Comparison of ENCODE assay signal across 23 cellular contexts in the genomic region with DNA sequence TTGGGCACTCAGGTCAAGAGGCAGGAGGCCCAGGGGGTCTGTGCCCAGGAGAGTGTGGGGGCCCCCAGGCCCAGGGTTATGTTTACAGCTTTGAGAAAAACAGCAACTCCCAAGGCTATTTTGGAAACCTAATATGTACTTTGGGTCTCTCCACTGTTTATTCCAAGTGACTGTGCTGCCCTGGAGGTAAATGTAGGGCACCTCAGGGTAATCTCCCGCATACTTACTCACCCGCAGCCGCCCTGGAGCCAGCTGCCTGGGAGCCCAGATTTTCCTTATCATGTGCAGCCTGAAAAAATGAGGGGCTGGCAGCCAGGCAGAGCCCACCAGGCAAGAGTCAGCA. TPM values are rescaled to one million over a fixed set of nuclear protein-coding genes. Genes with fewer than 3 reads are reported as not detected.
DNase-seq lines count a peak whose midpoint lies in the region; ATAC-seq and TF ChIP-seq lines count a peak whose summit lies in the region.
"Had no signal": no experiment of that assay in that cellular context is flagged by ENCODE, and none has a peak within 500 bp of the region (broad histone marks: within the 10 kb centered on the region; RNA-seq: fewer than 3 reads in every experiment).

No MANE protein-coding gene starts in this region.

- H3K36me3 ChIP-seq in CD4-positive, CD25-positive, alpha-beta regulatory T cell (ENCODE audit: control insufficient read depth, insufficient read depth, low read length) = no peaks in the 10 kb centered on the region
- H3K36me3 ChIP-seq in CD4-positive, alpha-beta memory T cell (ENCODE audit: insufficient read depth, low read length) = no peaks in the 10 kb centered on the region
- H3K36me3 ChIP-seq in right lobe of liver (no peaks in the 10 kb centered on the region), mesenchymal stem cell (ENCODE audit: control insufficient read depth in 1 of 2, insufficient read depth in 2 of 2, low read depth in 1 of 2, low read length in 2 of 2) (peaks cover 0 to 2% of the 10 kb centered on the region in 2 experiments)
- H3K36me3 ChIP-seq: neutrophil, prostate gland, transverse colon had no signal

- H3K4me2 ChIP-seq in mesenchymal stem cell (ENCODE audit: low read length, poor library complexity, severe bottlenecking) = no peak overlapping the region

- H3K14ac ChIP-seq in mesenchymal stem cell (ENCODE audit: low read length in 2 of 2) = no peak overlapping the region

- no peaks in the 10 kb centered on the region for H3K27me3 ChIP-seq in CD4-positive, CD25-positive, alpha-beta regulatory T cell (ENCODE audit: control insufficient read depth, insufficient read depth, low read length)
- H3K27me3 ChIP-seq in CD4-positive, alpha-beta memory T cell (ENCODE audit: insufficient read depth, low read length) = no peaks in the 10 kb centered on the region
- no peaks in the 10 kb centered on the region for H3K27me3 ChIP-seq in right lobe of liver
- no peaks in the 10 kb centered on the region for H3K27me3 ChIP-seq in mesenchymal stem cell (ENCODE audit: control insufficient read depth in 1 of 2, insufficient read depth in 1 of 2, low read length in 2 of 2)
- H3K27me3 ChIP-seq: neutrophil, transverse colon had no signal

- H2BK12ac ChIP-seq in mesenchymal stem cell (ENCODE audit: low read length in 2 of 2) = peak overlapping the region in 1 of 2 experiments; percentile 21

- no peak overlapping the region for H2BK15ac ChIP-seq in mesenchymal stem cell (ENCODE audit: low read depth, poor library complexity, severe bottlenecking)

- H2BK5ac ChIP-seq in mesenchymal stem cell (ENCODE audit: low read depth, low read length, poor library complexity, severe bottlenecking) = no peak overlapping the region

- POLR2A ChIA-PET in CD4-positive, alpha-beta memory T cell (lab: Charles Lee; ENCODE audit: partially characterized antibody) = interaction anchor here (1.2 to 2.9 kb wide), 6 partner anchors 10 to 19 kb away, joined by 3 to 16 read pairs (median 8); partner anchors contain the start of gene IFFO2

- peaks cover 12 to 89% (median 68%) of the 10 kb centered on the region in 4 donors for H3K4me1 Mint-ChIP-seq in CD4-positive, CD25-positive, alpha-beta regulatory T cell
- H3K4me1 Mint-ChIP-seq in CD4-positive, alpha-beta memory T cell = peaks cover 56 to 95% (median 83%) of the 10 kb centered on the region in 4 donors

- H3K9ac ChIP-seq in mesenchymal stem cell (ENCODE audit: low read length) = no peak overlapping the region

- no peak overlapping the region for H3K4me3 ChIP-seq in CD4-positive, CD25-positive, alpha-beta regulatory T cell (ENCODE audit: low read depth, low read length)
- no peak overlapping the region for H3K4me3 ChIP-seq in CD4-positive, alpha-beta memory T cell (ENCODE audit: low read length in 2 of 2)
- H3K4me3 ChIP-seq in right lobe of liver = no peak overlapping the region
- H3K4me3 ChIP-seq in mesenchymal stem cell (ENCODE audit: insufficient read depth in 1 of 2, low read depth in 1 of 2, low read length in 2 of 2) = no peak overlapping the region
- H3K4me3 ChIP-seq: prostate gland, transverse colon had no signal

- H3K18ac ChIP-seq in mesenchymal stem cell (ENCODE audit: low read depth in 1 of 2, low read length in 2 of 2) = no peak overlapping the region

- WGBS in right lobe of liver (ENCODE audit: insufficient coverage, low coverage, low lambda C conversion rate, missing lambda C conversion rate) = no CpG with 5 or more reads among the region's 3 CpGs
- WGBS in mesenchymal stem cell = 85% methylated on average over 3 of the region's 3 CpGs

- H3K9me3 ChIP-seq in CD4-positive, CD25-positive, alpha-beta regulatory T cell (ENCODE audit: control insufficient read depth in 2 of 2, low read length in 2 of 2) = no peaks in the 10 kb centered on the region
- no peaks in the 10 kb centered on the region for H3K9me3 ChIP-seq in CD4-positive, alpha-beta memory T cell (ENCODE audit: control insufficient read depth in 1 of 2, low read length in 2 of 2)
- H3K9me3 ChIP-seq in right lobe of liver (no peaks in the 10 kb centered on the region), mesenchymal stem cell (ENCODE audit: control insufficient read depth, low read length) (no peaks in the 10 kb centered on the region)
- H3K9me3 ChIP-seq: neutrophil, prostate gland, transverse colon had no signal

- peaks cover 25% of the 10 kb centered on the region for H3K79me1 ChIP-seq in mesenchymal stem cell (replicated peaks; ENCODE audit: low read length, poor library complexity, severe bottlenecking)

- TF ChIP-seq CTCF in right lobe of liver (IDR thresholded peaks at IDR 0.05) = no peak
- TF ChIP-seq CTCF in omental fat pad (IDR thresholded peaks at IDR 0.05) = no peak

- no peaks in the 10 kb centered on the region for H3K27me3 Mint-ChIP-seq in CD4-positive, CD25-positive, alpha-beta regulatory T cell
- no peaks in the 10 kb centered on the region for H3K27me3 Mint-ChIP-seq in CD4-positive, alpha-beta memory T cell

- H3K4ac ChIP-seq in mesenchymal stem cell (ENCODE audit: low read depth in 1 of 2, low read length in 2 of 2) = no peak overlapping the region

- no peak overlapping the region for H3K23ac ChIP-seq in mesenchymal stem cell (ENCODE audit: low read length in 2 of 2)

- ATAC-seq in CD4-positive, CD25-positive, alpha-beta regulatory T cell (ENCODE audit: low read depth in 2 of 2) = no peak
- ATAC-seq in right lobe of liver = peak in 1 of 4 donors; percentile 9
- no peak for ATAC-seq in omental fat pad (ENCODE audit: low FRiP score)
- ATAC-seq: left colon had no signal

- CTCF ChIA-PET in CD4-positive, alpha-beta memory T cell (lab: Charles Lee; ENCODE audit: partially characterized antibody) = interaction anchor here (0.8 to 3.6 kb wide), 3 partner anchors 9 to 23 kb away, joined by 3 to 14 read pairs (median 3); no protein-coding TSS in a partner anchor

- no peak overlapping the region for H2BK120ac ChIP-seq in mesenchymal stem cell (ENCODE audit: low read depth, low read length)

- no peak overlapping the region for H4K91ac ChIP-seq in mesenchymal stem cell (ENCODE audit: low read length)

- H3K4me1 ChIP-seq in CD4-positive, CD25-positive, alpha-beta regulatory T cell (ENCODE audit: control insufficient read depth, insufficient read depth, low read length, poor library complexity, severe bottlenecking) = peaks cover 82% of the 10 kb centered on the region
- H3K4me1 ChIP-seq in CD4-positive, alpha-beta memory T cell (ENCODE audit: insufficient read depth, low read length) = peaks cover 99% of the 10 kb centered on the region
- H3K4me1 ChIP-seq in right lobe of liver (peaks cover 0 to 14% (median 0%) of the 10 kb centered on the region in 4 donors), mesenchymal stem cell (ENCODE audit: control insufficient read depth, insufficient read depth, low read depth, low read length) (peaks cover 66% of the 10 kb centered on the region)

- H3K4me3 Mint-ChIP-seq in CD4-positive, CD25-positive, alpha-beta regulatory T cell = peak overlapping the region in 3 of 4 donors; percentile 53 to 82 (median 67)
- peak overlapping the region in 2 of 8 donors; percentile 27 to 39 for H3K4me3 Mint-ChIP-seq in CD4-positive, alpha-beta memory T cell
- H3K4me3 Mint-ChIP-seq: activated naive CD4-positive, alpha-beta T cell treated with anti-CD3 and anti-CD28 coated beads for 36 hours; activated T-helper 1 cell treated with anti-CD3 and anti-CD28 coated beads, Interleukin-12 subunit alpha, Interleukin-12 subunit beta, Interleukin-2, Interleukin-4 antibody, amounts not matched to agents 30 ng/mL and 10 ng/mL and 1 ng/mL, durations not matched to agents 14 hours and 24 hours and 36 hours had no signal

- no peaks in the 10 kb centered on the region for H3K9me3 Mint-ChIP-seq in CD4-positive, CD25-positive, alpha-beta regulatory T cell
- H3K9me3 Mint-ChIP-seq in CD4-positive, alpha-beta memory T cell = no peaks in the 10 kb centered on the region
- H3K9me3 Mint-ChIP-seq: activated naive CD4-positive, alpha-beta T cell treated with anti-CD3 and anti-CD28 coated beads for 36 hours; activated T-helper 1 cell treated with anti-CD3 and anti-CD28 coated beads, Interleukin-12 subunit alpha, Interleukin-12 subunit beta, Interleukin-2, Interleukin-4 antibody, amounts not matched to agents 30 ng/mL and 10 ng/mL and 1 ng/mL, durations not matched to agents 14 hours and 24 hours and 36 hours; immature natural killer cell had no signal

- H3K27ac ChIP-seq in CD4-positive, CD25-positive, alpha-beta regulatory T cell (ENCODE audit: insufficient read depth, low read length, poor library complexity, severe bottlenecking) = no peak overlapping the region
- no peak overlapping the region for H3K27ac ChIP-seq in CD4-positive, alpha-beta memory T cell (ENCODE audit: low read depth, low read length)
- H3K27ac ChIP-seq in right lobe of liver = peak overlapping the region in 2 of 3 donors; percentile 1 to 70
- H3K27ac ChIP-seq in mesenchymal stem cell (ENCODE audit: low read length, poor library complexity, severe bottlenecking) = no peak overlapping the region
- H3K27ac ChIP-seq: HL-60, neutrophil, prostate gland, transverse colon had no signal

- peak overlapping the region; percentile 63 to 72 (median 67) for H3K27ac Mint-ChIP-seq in CD4-positive, CD25-positive, alpha-beta regulatory T cell
- peak overlapping the region in 5 of 7 donors; percentile 65 to 92 (median 81) for H3K27ac Mint-ChIP-seq in CD4-positive, alpha-beta memory T cell
- H3K27ac Mint-ChIP-seq: activated naive CD4-positive, alpha-beta T cell treated with anti-CD3 and anti-CD28 coated beads for 36 hours had no signal

- DNase-seq in CD4-positive, CD25-positive, alpha-beta regulatory T cell = no peak
- DNase-seq in CD4-positive, alpha-beta memory T cell = no peak
- DNase-seq in T1000 (lab: John Stamatoyannopoulos, UW) (peak; percentile 51), right lobe of liver (no peak), occipital lobe (lab: John Stamatoyannopoulos, UW) (no peak), mesenchymal stem cell (no peak), omental fat pad (ENCODE audit: low spot score) (no peak)
- DNase-seq: activated CD4-positive, CD25-positive, alpha-beta regulatory T cell; activated naive CD4-positive, alpha-beta T cell treated with anti-CD3 and anti-CD28 coated beads for 36 hours; amygdala; Calu3; DMS79; H7; immature natural killer cell; left colon; NCI-H1436 treated with DMSO at 0.1 percent for 48 hours; stimulated activated CD4-positive, alpha-beta T cell treated with anti-CD3 and anti-CD28 coated beads, Interleukin-4, amount 100 ng/mL, for 24 hours; T-helper 1 cell; transverse colon had no signal

- intact Hi-C loops in CD4-positive, alpha-beta memory T cell (cut with micrococcal nuclease) = no loop called here
- intact Hi-C loops in right lobe of liver (cut with DNase I) = no loop called here

- no peak overlapping the region for H4K8ac ChIP-seq in mesenchymal stem cell (ENCODE audit: low read length)

- no peak for TF ChIP-seq POLR2A in right lobe of liver (IDR thresholded peaks at IDR 0.05)

- no peak overlapping the region for H2AFZ ChIP-seq in mesenchymal stem cell (ENCODE audit: low read depth, low read length)

- no peaks in the 10 kb centered on the region for H3K36me3 Mint-ChIP-seq in CD4-positive, CD25-positive, alpha-beta regulatory T cell
- peaks cover 0 to 15% of the 10 kb centered on the region in 2 donors for H3K36me3 Mint-ChIP-seq in CD4-positive, alpha-beta memory T cell
- H3K36me3 Mint-ChIP-seq: immature natural killer cell had no signal

- no peak overlapping the region for H2AK5ac ChIP-seq in mesenchymal stem cell (ENCODE audit: low read length, severe bottlenecking)

RNA-seq across cellular contexts. Expression of gene IFFO2, which starts 20.0 kb away (rescaled TPM):
- 101 TPM for total RNA-seq in CD4-positive, CD25-positive, alpha-beta regulatory T cell
- polyA plus RNA-seq in CD4-positive, CD25-positive, alpha-beta regulatory T cell = 1 to 10 TPM; 1.4 to 4.7 (median 2.9) TPM
- total RNA-seq in CD4-positive, alpha-beta memory T cell = 10 to 100 TPM; 39.0 to 41.3 TPM
- polyA plus RNA-seq in CD4-positive, alpha-beta memory T cell = 1 to 10 TPM; 1.3 to 5.2 TPM
- total RNA-seq in right lobe of liver = 10 to 100 TPM in 2 of 6 experiments, 1 to 10 TPM in 4; 2.9 to 12.7 (median 7.2) TPM
- total RNA-seq in occipital lobe = 5.8 TPM
- 8.7 TPM for polyA plus RNA-seq in mesenchymal stem cell (2013, experiment 1 of 2)
- polyA plus RNA-seq in mesenchymal stem cell (2013, experiment 2 of 2) = 8.3 TPM
- total RNA-seq in omental fat pad = 10 to 100 TPM in 1 of 4 donors, 1 to 10 TPM in 3; 2.3 to 12.9 (median 7.7) TPM

RNA-seq across cellular contexts. Expression of gene ALDH4A1, which starts 34.1 kb away (rescaled TPM):
- total RNA-seq in CD4-positive, CD25-positive, alpha-beta regulatory T cell = 1.4 TPM
- polyA plus RNA-seq in CD4-positive, CD25-positive, alpha-beta regulatory T cell = 1 to 10 TPM; 1.0 to 2.0 (median 1.5) TPM
- 1 to 10 TPM; 1.4 to 1.5 TPM for total RNA-seq in CD4-positive, alpha-beta memory T cell
- 1 to 10 TPM; 1.1 to 1.6 TPM for polyA plus RNA-seq in CD4-positive, alpha-beta memory T cell
- total RNA-seq in right lobe of liver (100 to 1,000 TPM; 218 to 364 (median 265) TPM), occipital lobe (6.4 TPM), omental fat pad (10 to 100 TPM; 22.2 to 96.8 (median 67.3) TPM)
- 7.7 TPM for polyA plus RNA-seq in mesenchymal stem cell (2013, experiment 1 of 2)
- polyA plus RNA-seq in mesenchymal stem cell (2013, experiment 2 of 2) = 7.8 TPM

Comparison
In these comparisons a context has a peak if more than half of its experiments do, and no peak if none do; other contexts are left out.
1. H3K27ac ChIP-seq: peak in right lobe of liver (2 of 3); none in CD4-positive, CD25-positive, alpha-beta regulatory T cell (single experiment), CD4-positive, alpha-beta memory T cell (single experiment) and mesenchymal stem cell (single experiment).